In the genomic region with DNA sequence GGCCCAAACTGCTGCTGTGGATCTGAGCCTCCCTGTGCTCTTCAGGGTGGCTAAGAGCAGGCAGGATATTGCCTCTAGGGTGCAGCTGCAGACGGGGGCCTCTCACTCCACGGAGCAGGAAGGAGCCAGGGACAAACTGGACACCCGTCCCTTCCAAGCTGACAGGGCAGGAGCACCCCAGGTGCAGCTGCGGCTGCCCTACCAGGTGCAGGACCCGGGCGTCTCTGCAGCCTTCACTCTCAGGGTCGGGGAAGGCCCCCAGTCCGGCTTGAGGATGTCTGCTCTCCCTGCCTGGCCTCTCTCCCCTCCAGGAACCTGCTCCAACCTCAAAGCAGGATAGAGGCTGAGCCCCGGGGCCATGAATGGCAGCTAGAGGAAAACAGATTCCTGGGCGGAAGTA, we compare ENCODE assay signal across 21 cellular contexts.
A peak's percentile ranks its signal among the peaks of the same experiment; 100 is the strongest.
DNase-seq lines count a peak whose midpoint lies in the region; ATAC-seq, FAIRE-seq and TF ChIP-seq lines count a peak whose summit lies in the region.
"Had no signal": no experiment of that assay in that cellular context is flagged by ENCODE, and none has a peak within 500 bp of the region (broad histone marks: within the 10 kb centered on the region; RNA-seq: fewer than 3 reads in every experiment).

No MANE protein-coding gene starts in this region.

- peak; percentile 79 for DNase-seq in SHP77 treated with DMSO at 0.1 percent for 48 hours (lab: John Stamatoyannopoulos, UW)
- no peak for DNase-seq in SHP77 (lab: John Stamatoyannopoulos, UW)
- DNase-seq in HepG2 (ENCODE audit: low spot score), result no peak
- DNase-seq in sciatic nerve (ENCODE audit: low spot score), result no peak
- no peak for DNase-seq in HuH-7 (ENCODE audit: low spot score)
- DNase-seq in caudate nucleus (lab: John Stamatoyannopoulos, UW), result no peak
- DNase-seq in HFFc6, result no peak
- DNase-seq: AML-193; Caco-2; CD4-positive, alpha-beta T cell; DMS153; DMS79; GF-D8; GOT3; H7 had no signal

- BruUV-seq in HepG2 (replicated peaks; lab: Mats Ljungman, UMichigan), result no TSS peak

- H3K9ac ChIP-seq in HepG2 (ENCODE audit: insufficient read depth, low read depth, low read length), result no peak overlapping the region

- in situ Hi-C loops in HepG2 (cut with HindIII; ENCODE audit: extremely low pct_ligation_motif_present, low pct_unique_long_range_greater_than_20kb), result no loop called here

- H2AFZ ChIP-seq in HepG2 (ENCODE audit: low read length), result no peak overlapping the region

- no peaks in the 10 kb centered on the region for H3K4me1 Mint-ChIP-seq in HFFc6 (ENCODE audit: low read depth)

- TF ChIP-seq EP300 in HepG2 (IDR thresholded peaks at IDR 0.05; ENCODE audit: low read depth in 2 of 2, low read length in 2 of 2) (no peak), HepG2 (CRISPR knock-in tag; IDR thresholded peaks at IDR 0.05; ENCODE audit: borderline replicate concordance) (no peak)

- no peaks in the 10 kb centered on the region for H3K9me3 ChIP-seq in HepG2 (ENCODE audit: low read length)
- H3K9me3 ChIP-seq: A549, Caco-2 had no signal

- no peaks in the 10 kb centered on the region for H3K79me2 ChIP-seq in HepG2 (ENCODE audit: insufficient read depth, low read length)

- intact Hi-C loops in HepG2 (cut with micrococcal nuclease; ENCODE audit: unreplicated experiment) (no loop called here), sciatic nerve (cut with DNase I) (no loop called here)

- no peaks in the 10 kb centered on the region for H3K4me1 ChIP-seq in HepG2 (ENCODE audit: insufficient read depth, low read length)
- H3K4me1 ChIP-seq: A549, Caco-2 had no signal

- TF ChIP-seq CTCF in HepG2 (CRISPR knock-in tag; IDR thresholded peaks at IDR 0.05) (no peak), HFFc6 (IDR thresholded peaks at IDR 0.05) (no peak)

- no peak overlapping the region for H3K4me3 Mint-ChIP-seq in HFFc6
- H3K4me3 Mint-ChIP-seq: CD4-positive, alpha-beta T cell had no signal

- no peak for TF ChIP-seq RAD21 in HepG2 (CRISPR knock-in tag; IDR thresholded peaks at IDR 0.05)

- H3K4me2 ChIP-seq in HepG2 (ENCODE audit: low read depth, low read length), result no peak overlapping the region
- H3K4me2 ChIP-seq: A549 had no signal

- CTCF ChIA-PET in HepG2 (lab: Yijun Ruan, JAX; ENCODE audit: low intra/inter-chr PET ratio, low total read pairs), result no interaction called here

- POLR2A ChIA-PET in HepG2 (lab: Yijun Ruan, JAX), result no interaction called here

- no peak overlapping the region for H3K4me3 ChIP-seq in HepG2 (replicated peaks in 1 of 3; ENCODE audit: insufficient read depth in 1 of 3, low read depth in 2 of 3, low read length in 3 of 3)
- H3K4me3 ChIP-seq: A549 had no signal

- H3K27me3 ChIP-seq in HepG2 (ENCODE audit: control insufficient read depth in 1 of 2, insufficient read depth in 2 of 2, low read length in 2 of 2), result no peaks in the 10 kb centered on the region

- no peaks in the 10 kb centered on the region for H4K20me1 ChIP-seq in HepG2 (ENCODE audit: insufficient read depth, low read length)

- H3K36me3 Mint-ChIP-seq in HFFc6 (ENCODE audit: low read depth), result no peaks in the 10 kb centered on the region

- H3K9me3 Mint-ChIP-seq in HFFc6, result peaks cover 23% of the 10 kb centered on the region

- H3K36me3 ChIP-seq in HepG2 (replicated peaks in 1 of 2; ENCODE audit: control insufficient read depth in 1 of 2, insufficient read depth in 2 of 2, low read length in 2 of 2), result no peaks in the 10 kb centered on the region

- H3K27ac ChIP-seq in HepG2 (ENCODE audit: extremely low read length, insufficient read depth, low read length), result no peak overlapping the region
- H3K27ac ChIP-seq in caudate nucleus (ENCODE audit: low read depth, low read length), result no peak overlapping the region
- H3K27ac ChIP-seq: 22Rv1, A549, C4-2B had no signal

- FAIRE-seq in HepG2 (lab: Jason Lieb, UNC), result no peak
- FAIRE-seq: A549, D721Med, HTR-8/SVneo had no signal

- 36% methylated on average over 2 of the region's 10 CpGs for WGBS in HepG2 (ENCODE audit: low lambda C conversion rate)

- no peak for TF ChIP-seq POLR2A in HepG2 (IDR thresholded peaks at IDR 0.05; ENCODE audit: insufficient read depth in 1 of 2, low read depth in 2 of 2, low read length in 2 of 2)

- ATAC-seq in HepG2 (peak; percentile 58), sciatic nerve (peak; percentile 22)
- ATAC-seq: A549, HCT116 had no signal

- H3K27ac Mint-ChIP-seq in HFFc6, result no peak overlapping the region
- H3K27ac Mint-ChIP-seq: CD4-positive, alpha-beta T cell had no signal

- H3K27me3 Mint-ChIP-seq in HFFc6 (ENCODE audit: insufficient read depth), result no peaks in the 10 kb centered on the region
- H3K27me3 Mint-ChIP-seq: CD4-positive, alpha-beta T cell had no signal

TF ChIP-seq in HepG2, 621 proteins besides CTCF, POLR2A, EP300 and RAD21:
- TF ChIP-seq EZH2 (conservative IDR thresholded peaks at IDR 0.05; ENCODE audit: low read depth, low read length) (no peak), SMAD9 (CRISPR knock-in tag; IDR thresholded peaks at IDR 0.05) (no peak), EEA1 (CRISPR knock-in tag; IDR thresholded peaks at IDR 0.05; ENCODE audit: borderline replicate concordance) (no peak), ZFAT (CRISPR knock-in tag; conservative IDR thresholded peaks at IDR 0.05) (no peak), GLI4 (CRISPR knock-in tag; IDR thresholded peaks at IDR 0.05; ENCODE audit: borderline replicate concordance) (no peak), ZNF589 (CRISPR knock-in tag; conservative IDR thresholded peaks at IDR 0.05) (no peak), MAFF (IDR thresholded peaks at IDR 0.05; ENCODE audit: low read depth, low read length) (no peak), ZNF782 (CRISPR knock-in tag; IDR thresholded peaks at IDR 0.05; ENCODE audit: borderline replicate concordance) (no peak), TAF1 (CRISPR knock-in tag; IDR thresholded peaks at IDR 0.05) (no peak), SNAI1 (CRISPR knock-in tag; IDR thresholded peaks at IDR 0.05; ENCODE audit: borderline replicate concordance) (no peak)
- TF ChIP-seq, protein P1, sequence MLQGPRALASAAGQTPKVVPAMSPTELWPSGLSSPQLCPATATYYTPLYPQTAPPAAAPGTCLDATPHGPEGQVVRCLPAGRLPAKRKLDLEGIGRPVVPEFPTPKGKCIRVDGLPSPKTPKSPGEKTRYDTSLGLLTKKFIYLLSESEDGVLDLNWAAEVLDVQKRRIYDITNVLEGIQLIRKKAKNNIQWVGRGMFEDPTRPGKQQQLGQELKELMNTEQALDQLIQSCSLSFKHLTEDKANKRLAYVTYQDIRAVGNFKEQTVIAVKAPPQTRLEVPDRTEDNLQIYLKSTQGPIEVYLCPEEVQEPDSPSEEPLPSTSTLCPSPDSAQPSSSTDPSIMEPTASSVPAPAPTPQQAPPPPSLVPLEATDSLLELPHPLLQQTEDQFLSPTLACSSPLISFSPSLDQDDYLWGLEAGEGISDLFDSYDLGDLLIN (CRISPR knock-in tag; IDR thresholded peaks at IDR 0.05; ENCODE audit: borderline replicate concordance), result no peak
- TF ChIP-seq, protein P2, sequence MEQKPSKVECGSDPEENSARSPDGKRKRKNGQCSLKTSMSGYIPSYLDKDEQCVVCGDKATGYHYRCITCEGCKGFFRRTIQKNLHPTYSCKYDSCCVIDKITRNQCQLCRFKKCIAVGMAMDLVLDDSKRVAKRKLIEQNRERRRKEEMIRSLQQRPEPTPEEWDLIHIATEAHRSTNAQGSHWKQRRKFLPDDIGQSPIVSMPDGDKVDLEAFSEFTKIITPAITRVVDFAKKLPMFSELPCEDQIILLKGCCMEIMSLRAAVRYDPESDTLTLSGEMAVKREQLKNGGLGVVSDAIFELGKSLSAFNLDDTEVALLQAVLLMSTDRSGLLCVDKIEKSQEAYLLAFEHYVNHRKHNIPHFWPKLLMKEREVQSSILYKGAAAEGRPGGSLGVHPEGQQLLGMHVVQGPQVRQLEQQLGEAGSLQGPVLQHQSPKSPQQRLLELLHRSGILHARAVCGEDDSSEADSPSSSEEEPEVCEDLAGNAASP (CRISPR knock-in tag; IDR thresholded peaks at IDR 0.05; ENCODE audit: borderline replicate concordance), result no peak
TF ChIP-seq in HepG2: peak in this region for 0.
